In the genomic region with DNA sequence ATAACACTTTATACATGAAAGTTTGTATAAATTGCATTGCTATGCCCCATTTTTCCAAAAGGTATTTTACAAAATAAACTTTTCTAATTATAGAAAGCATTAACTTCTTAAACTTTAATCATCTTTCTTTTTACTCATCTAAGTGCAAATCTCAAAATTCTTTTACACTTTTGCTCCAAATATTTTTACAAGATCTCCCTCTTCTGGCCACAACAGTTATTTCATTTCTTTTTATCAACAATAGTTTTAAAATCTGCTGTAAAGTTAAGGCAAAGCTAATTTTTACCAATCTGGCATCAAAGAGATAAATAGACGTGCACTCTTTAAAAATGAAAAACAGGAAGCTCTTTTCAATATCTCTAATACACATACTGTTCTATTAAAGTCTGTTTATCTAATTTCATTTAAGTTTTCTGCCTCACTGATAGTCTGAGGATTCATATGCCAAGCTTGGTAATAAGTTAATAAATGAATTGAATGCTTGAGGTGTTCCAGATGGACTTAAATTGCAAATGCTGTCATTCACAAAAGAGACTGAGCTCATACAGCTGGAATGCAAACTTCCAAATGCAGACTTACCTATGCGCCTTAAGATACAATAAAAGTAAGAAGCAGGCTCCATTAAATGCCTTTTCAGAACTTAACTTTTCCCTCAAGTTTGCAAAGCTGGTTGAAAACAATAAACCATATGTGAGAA, we compare ENCODE assay signal across 12 cellular contexts.
DNase-seq lines count a peak whose midpoint lies in the region; ATAC-seq and TF ChIP-seq lines count a peak whose summit lies in the region.
"Had no signal": no experiment of that assay in that cellular context is flagged by ENCODE, and none has a peak within 500 bp of the region (broad histone marks: within the 10 kb centered on the region; RNA-seq: fewer than 3 reads in every experiment).

No MANE protein-coding gene starts in this region.

- no peaks in the 10 kb centered on the region for H3K27me3 ChIP-seq in SU-DHL-6 (ENCODE audit: low read length)

- H3K4me3 ChIP-seq in SU-DHL-6 (ENCODE audit: insufficient read depth, low read length, poor library complexity, severe bottlenecking) = no peak overlapping the region
- H3K4me3 ChIP-seq: lower lobe of right lung had no signal

- in situ Hi-C loops in ACHN (cut with HindIII; ENCODE audit: low pct_ligation_motif_present, low pct_unique_long_range_greater_than_20kb, low sequenced_read_pairs) (no loop called here), KBM-7 (cut with MboI; ENCODE audit: low pct_unique_long_range_greater_than_20kb, low sequenced_read_pairs) (loop anchor here (25.0 kb wide), 1 partner anchor 1038 kb away; no protein-coding TSS in a partner anchor)

- peak; percentile 24 for DNase-seq in ACHN
- DNase-seq in KBM-7 = peak; percentile 24
- DNase-seq in iris pigment epithelial cell (ENCODE audit: low read depth) = peak; percentile 1
- DNase-seq in DMS79 treated with DMSO at 0.1 percent for 48 hours (lab: John Stamatoyannopoulos, UW) = no peak
- DNase-seq in stimulated activated naive CD8-positive, alpha-beta T cell treated with anti-CD3 and anti-CD28 coated beads, Interleukin-15, Interleukin-2, amounts not matched to agents 100 U/mL and 50 U/mL, for 24 hours = no peak
- DNase-seq in GM10248 (ENCODE audit: extremely low spot score) = no peak
- DNase-seq: activated effector memory CD4-positive, alpha-beta T cell treated with anti-CD3 and anti-CD28 coated beads, Interleukin-2, amount 50 U/mL, for 16 hours; CD4-positive, alpha-beta memory T cell; lower lobe of right lung had no signal

- no peak overlapping the region for H3K27ac ChIP-seq in SU-DHL-6 (ENCODE audit: low read depth, low read length)
- H3K27ac ChIP-seq: epithelial cell of prostate, lower lobe of right lung had no signal

- no peak for ATAC-seq in stimulated activated naive CD8-positive, alpha-beta T cell treated with anti-CD3 and anti-CD28 coated beads, Interleukin-15, Interleukin-2, amounts not matched to agents 100 U/mL and 50 U/mL, for 24 hours
- ATAC-seq in GM18511 (IDR thresholded peaks at IDR 0.05; ENCODE audit: unreplicated experiment) = no peak
- ATAC-seq: lower lobe of right lung had no signal

- H3K9ac ChIP-seq in SU-DHL-6 (ENCODE audit: low read length) = no peak overlapping the region

- CTCF ChIA-PET in GM10248 (lab: Yijun Ruan, JAX) = interaction anchor here (1.1 to 1.4 kb wide), 3 partner anchors 10 to 22 kb away, joined by 3 read pairs; no protein-coding TSS in a partner anchor

- TF ChIP-seq CTCF in SU-DHL-6 (IDR thresholded peaks at IDR 0.05; ENCODE audit: insufficient read depth, low read length, poor library complexity, severe bottlenecking) = peak; percentile 31
- TF ChIP-seq CTCF in GM10248 (IDR thresholded peaks at IDR 0.05; ENCODE audit: control extremely low read depth, extremely low read depth, low read depth, missing control alignments) = no peak

- H3K36me3 ChIP-seq in SU-DHL-6 (ENCODE audit: low read length) = no peaks in the 10 kb centered on the region
- H3K36me3 ChIP-seq: lower lobe of right lung had no signal

- POLR2A ChIA-PET in GM10248 (lab: Yijun Ruan, JAX) = no interaction called here

- no peaks in the 10 kb centered on the region for H3F3A ChIP-seq in SU-DHL-6 (ENCODE audit: insufficient read depth)

- H3K9me2 ChIP-seq in SU-DHL-6 (replicated peaks; ENCODE audit: insufficient read depth, low read length) = no peaks in the 10 kb centered on the region

- no peaks in the 10 kb centered on the region for H3K9me3 ChIP-seq in SU-DHL-6 (ENCODE audit: insufficient read depth, low read length)
- H3K9me3 ChIP-seq: lower lobe of right lung had no signal

- no peaks in the 10 kb centered on the region for H4K20me1 ChIP-seq in SU-DHL-6 (ENCODE audit: low read depth, low read length)

- H3K4me2 ChIP-seq in SU-DHL-6 (ENCODE audit: low read depth, low read length, poor library complexity, severe bottlenecking) = no peak overlapping the region

- peak overlapping the region; percentile 12 for H2AFZ ChIP-seq in SU-DHL-6 (ENCODE audit: low read depth, low read length, severe bottlenecking)

- no peaks in the 10 kb centered on the region for H3K79me2 ChIP-seq in SU-DHL-6 (ENCODE audit: insufficient read depth, low read length)

Comparison
In these comparisons a context has a peak if more than half of its experiments do, and no peak if none do; other contexts are left out.
1. DNase-seq: peak in ACHN (single experiment), KBM-7 (single experiment) and iris pigment epithelial cell (single experiment); none in DMS79 treated with DMSO at 0.1 percent for 48 hours (single experiment), stimulated activated naive CD8-positive, alpha-beta T cell treated with anti-CD3 and anti-CD28 coated beads, Interleukin-15, Interleukin-2, amounts not matched to agents 100 U/mL and 50 U/mL, for 24 hours (single experiment) and GM10248 (single experiment).